Comparison of ENCODE assay signal across 1 cellular context in genomic region chr13:111275995-111276618, GRCh38.
TF ChIP-seq lines count a peak whose summit lies in the region.

No MANE protein-coding gene starts in this region.

TF ChIP-seq in GM12891, 5 proteins besides CTCF, POLR2A, EP300 and RAD21:
- TF ChIP-seq PAX5 (IDR thresholded peaks at IDR 0.05; ENCODE audit: insufficient read depth, low read length, severe bottlenecking) (no peak), TAF1 (IDR thresholded peaks at IDR 0.05; ENCODE audit: low read depth, low read length) (no peak), SPI1 (IDR thresholded peaks at IDR 0.05; ENCODE audit: low read depth, low read length) (no peak), POU2F2 (IDR thresholded peaks at IDR 0.05; ENCODE audit: low read depth, low read length) (no peak), POLR2AphosphoS5 (IDR thresholded peaks at IDR 0.05; ENCODE audit: low read depth, low read length) (no peak)
